Comparison of ENCODE assay signal across 22 cellular contexts in the genomic region with DNA sequence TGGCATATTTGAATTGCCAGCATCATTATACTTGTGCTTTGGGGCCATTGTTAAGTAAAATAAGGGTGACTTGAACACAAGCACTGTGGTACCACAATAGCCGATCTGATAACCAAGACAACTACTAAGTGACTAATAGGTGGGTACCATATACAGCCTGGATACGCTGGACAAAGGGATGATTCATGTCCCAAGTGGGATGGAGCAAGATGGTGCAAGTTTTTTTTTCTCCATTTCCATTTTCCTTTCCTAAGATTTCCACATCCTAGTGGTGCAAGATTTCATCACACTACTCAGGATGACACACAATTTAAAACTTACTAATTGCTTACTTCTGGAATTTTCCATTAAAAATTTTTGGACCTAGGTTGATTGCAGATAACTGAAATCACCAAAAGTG. TPM values are rescaled to one million over a fixed set of nuclear protein-coding genes. Genes with fewer than 3 reads are reported as not detected.
DNase-seq lines count a peak whose midpoint lies in the region; TF ChIP-seq lines count a peak whose summit lies in the region.
"Had no signal": no experiment of that assay in that cellular context is flagged by ENCODE, and none has a peak within 500 bp of the region (broad histone marks: within the 10 kb centered on the region; RNA-seq: fewer than 3 reads in every experiment).

No MANE protein-coding gene starts in this region.

- peak; percentile 36 for DNase-seq in AG20443 (ENCODE audit: low spot score)
- DNase-seq in NCI-H226, result peak; percentile 3
- no peak for DNase-seq in erythroblast (lab: John Stamatoyannopoulos, UW)
- peak; percentile 24 for DNase-seq in myocyte (ENCODE audit: low read depth)
- no peak for DNase-seq in NCI-H2227 treated with DMSO at 0.1 percent for 48 hours (lab: John Stamatoyannopoulos, UW)
- no peak for DNase-seq in pons (ENCODE audit: low spot score)
- no peak for DNase-seq in ureter (ENCODE audit: low spot score)
- no peak for DNase-seq in NCI-H526 treated with DMSO at 0.1 percent for 48 hours (lab: John Stamatoyannopoulos, UW)
- DNase-seq: activated CD4-positive, CD25-positive, alpha-beta regulatory T cell treated with anti-CD3 and anti-CD28 coated beads, Interleukin-2, amount 50 U/mL, for 72 hours; amygdala; Calu3; GF-D8; hypothalamus; left colon; mucosa of descending colon; MV-4-11; NCI-H69; right lobe of liver; T-helper 9 cell; uterus had no signal

- peak; percentile 3 for TF ChIP-seq POLR2A in erythroblast (IDR thresholded peaks at IDR 0.05; ENCODE audit: low read length)

RNA-seq across cellular contexts. Expression of a gene that starts 15.1 kb away (rescaled TPM):
- total RNA-seq in myocyte (1.9 and 4.9 TPM in 2 replicates), ureter (2.1 TPM)
- 0.21 TPM for polyA plus RNA-seq in myocyte (2012)

RNA-seq across cellular contexts. Expression of a gene that starts 15.3 kb away (rescaled TPM):
- total RNA-seq in myocyte (not detected in 2 replicates), ureter (not detected)
- not detected for polyA plus RNA-seq in myocyte (2012)
- total RNA-seq: activated T-helper 2 cell treated with anti-CD3 and anti-CD28 coated beads, Interferon-gamma antibody, Interleukin-2, Interleukin-4, amounts not matched to agents 10 μg/mL and 5 μg/mL and 100 μg/mL, durations not matched to agents 14 hours and 24 hours and 36 hours; Calu3; left colon; mucosa of descending colon; right lobe of liver; SK-MEL-5; uterus had no signal

Comparison
In these comparisons a context has a peak if more than half of its experiments do, and no peak if none do; other contexts are left out.
1. DNase-seq: peak in AG20443 (single experiment), NCI-H226 (single experiment) and myocyte (single experiment); none in erythroblast (0 of 2), NCI-H2227 treated with DMSO at 0.1 percent for 48 hours (single experiment), pons (single experiment), ureter (single experiment) and NCI-H526 treated with DMSO at 0.1 percent for 48 hours (single experiment).